ENCODE assay signal across 8 cellular contexts in genomic region chr12:79174656-79175055, GRCh38.
DNase-seq lines count a peak whose midpoint lies in the region; ATAC-seq lines count a peak whose summit lies in the region.

No MANE protein-coding gene starts in this region.

- peak; percentile 77 for ATAC-seq in HG02943 (IDR thresholded peaks at IDR 0.05; ENCODE audit: low read depth, unreplicated experiment)

- DNase-seq in NCI-H1694 treated with DMSO at 0.1 percent for 48 hours (lab: John Stamatoyannopoulos, UW) (peak; percentile 0), NCI-H1694 (lab: John Stamatoyannopoulos, UW) (no peak), OCI-M1 (lab: John Stamatoyannopoulos, UW) (peak; percentile 56), hepatic stellate cell (ENCODE audit: low spot score) (peak; percentile 4), activated gamma-delta T cell treated with Interleukin-2 at 50 U/mL for 16 hours (no peak)
- DNase-seq in stimulated activated CD4-positive, alpha-beta T cell treated with anti-CD3 and anti-CD28 coated beads, Interleukin-15, amount 100 ng/mL, for 24 hours: no peak
- no peak for DNase-seq in activated effector memory CD4-positive, alpha-beta T cell treated with anti-CD3 and anti-CD28 coated beads, Interleukin-2, amount 50 U/mL, for 16 hours

Comparison
In these comparisons a context has a peak if more than half of its experiments do, and no peak if none do; other contexts are left out.
1. DNase-seq: peak in NCI-H1694 treated with DMSO at 0.1 percent for 48 hours (single experiment), OCI-M1 (single experiment) and hepatic stellate cell (single experiment); none in NCI-H1694 (single experiment), activated gamma-delta T cell treated with Interleukin-2 at 50 U/mL for 16 hours (single experiment), stimulated activated CD4-positive, alpha-beta T cell treated with anti-CD3 and anti-CD28 coated beads, Interleukin-15, amount 100 ng/mL, for 24 hours (single experiment) and activated effector memory CD4-positive, alpha-beta T cell treated with anti-CD3 and anti-CD28 coated beads, Interleukin-2, amount 50 U/mL, for 16 hours (single experiment).